Comparison of ENCODE assay signal across 1 cellular context in genomic region chr1:221827307-221827642, GRCh38.
TF ChIP-seq lines count a peak whose summit lies in the region.

No MANE protein-coding gene starts in this region.

TF ChIP-seq in GM23338, 12 proteins besides CTCF, POLR2A, EP300 and RAD21:
- TF ChIP-seq REST (IDR thresholded peaks at IDR 0.05; ENCODE audit: unreplicated experiment): no peak
- TF ChIP-seq EZH2 (IDR thresholded peaks at IDR 0.05; ENCODE audit: low read depth, unreplicated experiment): no peak
- TF ChIP-seq NANOG (IDR thresholded peaks at IDR 0.05; ENCODE audit: borderline replicate concordance): no peak
- TF ChIP-seq ETS1 (IDR thresholded peaks at IDR 0.05): no peak
- no peak for TF ChIP-seq ZNF462 (CRISPR knock-in tag; IDR thresholded peaks at IDR 0.05)
- no peak for TF ChIP-seq EZH2phosphoT487 (IDR thresholded peaks at IDR 0.05; ENCODE audit: unreplicated experiment)
- no peak for TF ChIP-seq CREB1 (CRISPR knock-in tag; IDR thresholded peaks at IDR 0.05; ENCODE audit: low read depth)
- no peak for TF ChIP-seq STAT1 (IDR thresholded peaks at IDR 0.05; ENCODE audit: unreplicated experiment)
- TF ChIP-seq POLR2AphosphoS5 (IDR thresholded peaks at IDR 0.05; ENCODE audit: low read depth): no peak
- no peak for TF ChIP-seq ZNF331 (CRISPR knock-in tag; IDR thresholded peaks at IDR 0.05; ENCODE audit: low read depth)
- no peak for TF ChIP-seq JUNB (IDR thresholded peaks at IDR 0.05; ENCODE audit: unreplicated experiment)
- TF ChIP-seq ZNF114 (CRISPR knock-in tag; IDR thresholded peaks at IDR 0.05): no peak
TF ChIP-seq in GM23338: peak in this region for 0.
